In genomic region chr1:78003070-78003751, GRCh38 we compare ENCODE assay signal across 7 cellular contexts. TPM values are rescaled to one million over a fixed set of nuclear protein-coding genes. Genes with fewer than 3 reads are reported as not detected.
DNase-seq lines count a peak whose midpoint lies in the region; ATAC-seq, FAIRE-seq and TF ChIP-seq lines count a peak whose summit lies in the region.

No MANE protein-coding gene starts in this region.

- H3K27me3 ChIP-seq in RWPE2 (ENCODE audit: insufficient read depth, poor library complexity, severe bottlenecking) (no peaks in the 10 kb centered on the region), sigmoid colon (no peaks in the 10 kb centered on the region), Peyer's patch (no peaks in the 10 kb centered on the region)

- ATAC-seq in RWPE2 (ENCODE audit: low read depth): no peak

- intact Hi-C loops in sigmoid colon (cut with DNase I): no loop called here

- peak; percentile 82 for FAIRE-seq in GM19239 (lab: Jason Lieb, UNC)

- H3K36me3 ChIP-seq in RWPE2 (ENCODE audit: low read depth) (no peaks in the 10 kb centered on the region), sigmoid colon (no peaks in the 10 kb centered on the region), Peyer's patch (no peaks in the 10 kb centered on the region)

- H3K9me3 ChIP-seq in RWPE2 (ENCODE audit: severe bottlenecking) (no peaks in the 10 kb centered on the region), sigmoid colon (no peaks in the 10 kb centered on the region), Peyer's patch (no peaks in the 10 kb centered on the region)

- DNase-seq in GM19239 (ENCODE audit: insufficient read length, low spot score): no peak
- no peak for DNase-seq in RWPE2 (ENCODE audit: low spot score)
- DNase-seq in epithelial cell of prostate (ENCODE audit: low read depth, low spot score): no peak
- no peak for DNase-seq in sigmoid colon
- DNase-seq in SW 1271 (lab: John Stamatoyannopoulos, UW): no peak
- no peak for DNase-seq in Peyer's patch
- no peak for DNase-seq in NCI-H345 treated with DMSO at 0.1 percent for 48 hours (lab: John Stamatoyannopoulos, UW; ENCODE audit: unreplicated experiment)

- H3K4me3 ChIP-seq in RWPE2 (ENCODE audit: severe bottlenecking) (no peak overlapping the region), sigmoid colon (peak overlapping the region in 1 of 4 donors; percentile 59), Peyer's patch (no peak overlapping the region)

- TF ChIP-seq CTCF in RWPE2 (IDR thresholded peaks at IDR 0.05; ENCODE audit: poor library complexity, severe bottlenecking): no peak
- TF ChIP-seq CTCF in sigmoid colon (IDR thresholded peaks at IDR 0.05): no peak
- TF ChIP-seq CTCF in Peyer's patch (IDR thresholded peaks at IDR 0.05): no peak

- WGBS in sigmoid colon, 2 donors: 19 to 29% methylated on average over 3 of the region's 3 CpGs

- H3K27ac ChIP-seq in RWPE2 (ENCODE audit: poor library complexity, severe bottlenecking): peak overlapping the region; percentile 80
- H3K27ac ChIP-seq in epithelial cell of prostate: peak overlapping the region; percentile 85
- peak overlapping the region; percentile 86 to 89 (median 88) for H3K27ac ChIP-seq in sigmoid colon
- H3K27ac ChIP-seq in Peyer's patch: peak overlapping the region in 2 of 4 donors; percentile 83 to 88

- peaks cover 27% of the 10 kb centered on the region for H3K4me1 ChIP-seq in RWPE2 (ENCODE audit: insufficient read depth, poor library complexity, severe bottlenecking)
- peaks cover 0 to 34% (median 17%) of the 10 kb centered on the region in 4 donors for H3K4me1 ChIP-seq in sigmoid colon
- peaks cover 0 to 15% (median 0%) of the 10 kb centered on the region in 4 donors for H3K4me1 ChIP-seq in Peyer's patch

- no peak for TF ChIP-seq POLR2A in sigmoid colon (IDR thresholded peaks at IDR 0.05)
- TF ChIP-seq POLR2A in Peyer's patch (IDR thresholded peaks at IDR 0.05): no peak

- no peak for TF ChIP-seq EP300 in sigmoid colon (IDR thresholded peaks at IDR 0.05)

RNA-seq across cellular contexts. Expression of gene DNAJB4, which starts 1.5 kb away (rescaled TPM):
- 10 to 100 TPM; 29.6 to 41.7 (median 37.4) TPM for total RNA-seq in sigmoid colon
- polyA plus RNA-seq in sigmoid colon: 10 to 100 TPM in 2 of 3 donors, 1 to 10 TPM in 1; 7.8 to 16.2 (median 16.0) TPM
- total RNA-seq in Peyer's patch: 10 to 100 TPM in 3 of 4 donors, 1 to 10 TPM in 1; 8.8 to 38.0 (median 13.4) TPM

RNA-seq across cellular contexts. Expression of gene FUBP1, which starts 24.3 kb away (rescaled TPM):
- total RNA-seq in sigmoid colon (10 to 100 TPM; 60.6 to 79.2 (median 71.3) TPM), Peyer's patch (100 to 1,000 TPM in 3 of 4 donors, 10 to 100 TPM in 1; 76.4 to 196 (median 129) TPM)
- polyA plus RNA-seq in sigmoid colon: 10 to 100 TPM; 20.8 to 60.4 (median 22.8) TPM

RNA-seq across cellular contexts. Expression of gene GIPC2, which starts 42.6 kb away (rescaled TPM):
- 1 to 10 TPM in 3 of 4 donors, under 1 TPM in 1; 0.99 to 2.5 (median 1.5) TPM for total RNA-seq in sigmoid colon
- polyA plus RNA-seq in sigmoid colon: 10 to 100 TPM; 13.5 to 23.8 (median 17.4) TPM
- total RNA-seq in Peyer's patch: 100 to 1,000 TPM in 1 of 4 donors, 10 to 100 TPM in 3; 21.5 to 103 (median 52.2) TPM

Comparison
In these comparisons a context has a peak if more than half of its experiments do, and no peak if none do; other contexts are left out.
1. RNA of gene GIPC2, which starts 42.6 kb away (total RNA-seq): 21.5 to 103 TPM in Peyer's patch; 0.99 to 2.5 TPM in sigmoid colon; every median in the first group is over 4 times any median in the second.